In the genomic region with DNA sequence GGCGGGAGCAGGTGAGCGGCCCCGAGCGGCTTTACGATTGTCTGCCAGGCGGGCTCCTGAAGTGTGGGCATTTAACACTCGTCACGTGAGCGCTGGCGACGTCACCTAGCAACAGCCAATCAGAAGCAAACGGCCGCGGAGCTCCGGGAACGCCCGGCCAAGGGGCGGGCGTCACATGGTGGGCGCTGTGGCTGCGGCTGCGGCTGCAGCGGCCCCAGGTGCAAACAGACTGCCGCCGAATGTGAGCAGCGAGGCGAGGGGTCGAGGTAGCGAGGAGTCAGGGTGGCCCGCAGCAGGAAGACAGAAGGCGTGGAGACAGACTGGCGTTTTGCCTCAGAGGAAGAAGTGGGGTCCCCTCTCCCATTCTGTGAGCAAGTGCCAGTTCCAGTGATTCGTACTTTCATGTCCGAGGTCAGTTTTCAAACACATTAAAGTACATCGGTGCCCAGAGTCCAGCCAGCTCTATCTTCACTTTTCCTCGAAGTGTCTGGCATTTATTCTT, we compare ENCODE assay signal across 8 cellular contexts. TPM values are rescaled to one million over a fixed set of nuclear protein-coding genes. Genes with fewer than 3 reads are reported as not detected.
DNase-seq lines count a peak whose midpoint lies in the region; ATAC-seq, FAIRE-seq and TF ChIP-seq lines count a peak whose summit lies in the region.

A gene (minus strand): TSS at position 43 of the 502 bp plus-strand sequence. CDS start 362 bp downstream, outside the sequence.

- TF ChIP-seq EP300 in ovary (IDR thresholded peaks at IDR 0.05) = no peak

- H3K9me3 ChIP-seq in ovary = no peaks in the 10 kb centered on the region

- in situ Hi-C loops in KBM-7 (cut with MboI; ENCODE audit: low pct_unique_long_range_greater_than_20kb, low sequenced_read_pairs) = loop anchor here (25.0 kb wide), 2 partner anchors 391 to 516 kb away; no protein-coding TSS in a partner anchor

- H3K27ac Mint-ChIP-seq in activated naive CD4-positive, alpha-beta T cell treated with anti-CD3 and anti-CD28 coated beads for 36 hours = peak within 1 kb of the TSS; percentile 24
- H3K27ac Mint-ChIP-seq in glutamatergic neuron (ENCODE audit: unreplicated experiment) = peak within 1 kb of the TSS; percentile 88

- peaks cover 71% of the 10 kb centered on the region for H3K27me3 Mint-ChIP-seq in activated naive CD4-positive, alpha-beta T cell treated with anti-CD3 and anti-CD28 coated beads for 36 hours (ENCODE audit: low read depth)
- peaks cover 33% of the 10 kb centered on the region for H3K27me3 Mint-ChIP-seq in glutamatergic neuron (ENCODE audit: unreplicated experiment)

- H3K36me3 Mint-ChIP-seq in activated naive CD4-positive, alpha-beta T cell treated with anti-CD3 and anti-CD28 coated beads for 36 hours (ENCODE audit: low read depth) = no peaks in the 10 kb centered on the region
- H3K36me3 Mint-ChIP-seq in glutamatergic neuron (ENCODE audit: unreplicated experiment) = no peaks in the 10 kb centered on the region

- no peaks in the 10 kb centered on the region for H3K9me3 Mint-ChIP-seq in activated naive CD4-positive, alpha-beta T cell treated with anti-CD3 and anti-CD28 coated beads for 36 hours
- H3K9me3 Mint-ChIP-seq in glutamatergic neuron (ENCODE audit: unreplicated experiment) = peaks cover 16% of the 10 kb centered on the region

- H3K4me3 ChIP-seq in ovary = peak within 1 kb of the TSS; percentile 40

- TF ChIP-seq CTCF in glutamatergic neuron (IDR thresholded peaks at IDR 0.05; ENCODE audit: partially characterized antibody, unreplicated experiment) (no peak), ovary (IDR thresholded peaks at IDR 0.05) (no peak)

- H3K4me1 Mint-ChIP-seq in activated naive CD4-positive, alpha-beta T cell treated with anti-CD3 and anti-CD28 coated beads for 36 hours (ENCODE audit: low read depth) = peaks cover 50% of the 10 kb centered on the region
- peaks cover 18% of the 10 kb centered on the region for H3K4me1 Mint-ChIP-seq in glutamatergic neuron (ENCODE audit: low read depth, unreplicated experiment)

- WGBS in ovary, 3 donors = 2 to 3% (median 2%) methylated on average over 28 to 36 of the region's 36 CpGs

- FAIRE-seq in RCC 7860 (lab: Jason Lieb, UNC) = no peak

- H3K27me3 ChIP-seq in ovary = peaks cover 20% of the 10 kb centered on the region

- no peak within 1 kb of the TSS for H3K27ac ChIP-seq in ovary

- peak; percentile 97 for DNase-seq in ELR (ENCODE audit: low read depth)
- peak; percentile 96 for DNase-seq in KBM-7
- peak; percentile 89 for DNase-seq in RCC 7860 (ENCODE audit: low spot score)
- DNase-seq in activated naive CD4-positive, alpha-beta T cell treated with anti-CD3 and anti-CD28 coated beads for 36 hours = peak; percentile 74
- DNase-seq in glutamatergic neuron = peak; percentile 94
- DNase-seq in ovary = peak; percentile 62 to 83 (median 68)
- no peak for DNase-seq in cortex of kidney (lab: John Stamatoyannopoulos, UW)

- CTCF ChIA-PET in activated naive CD4-positive, alpha-beta T cell treated with anti-CD3 and anti-CD28 coated beads for 36 hours (lab: Charles Lee) = interaction anchor here (0.7 to 3.2 kb wide), 12 partner anchors 10 to 415 kb away, joined by 3 to 24 read pairs (median 4); a partner anchor contains a TSS

- peak within 1 kb of the TSS; percentile 76 for H3K4me3 Mint-ChIP-seq in activated naive CD4-positive, alpha-beta T cell treated with anti-CD3 and anti-CD28 coated beads for 36 hours
- peak within 1 kb of the TSS; percentile 92 for H3K4me3 Mint-ChIP-seq in glutamatergic neuron (ENCODE audit: unreplicated experiment)

- peaks cover 13% of the 10 kb centered on the region for H3K4me1 ChIP-seq in ovary (ENCODE audit: insufficient read depth)

- peak; percentile 65 for ATAC-seq in GM21786 (IDR thresholded peaks at IDR 0.05; ENCODE audit: unreplicated experiment)

- intact Hi-C loops in activated naive CD4-positive, alpha-beta T cell treated with anti-CD3 and anti-CD28 coated beads for 36 hours (cut with micrococcal nuclease) = loop anchor here (1.0 to 10.0 kb wide), 16 partner anchors 8 to 1174 kb away; a partner anchor contains a TSS
- intact Hi-C loops in ovary (cut with DNase I) = loop anchor here (2.0 to 10.0 kb wide), 5 partner anchors 290 to 528 kb away; no protein-coding TSS in a partner anchor

- TF ChIP-seq POLR2A in ovary (IDR thresholded peaks at IDR 0.05) = no peak

- H3K36me3 ChIP-seq in ovary = no peaks in the 10 kb centered on the region

RNA-seq across cellular contexts. Expression of the gene that starts here (rescaled TPM):
- total RNA-seq in activated naive CD4-positive, alpha-beta T cell treated with anti-CD3 and anti-CD28 coated beads for 36 hours = not detected
- 1.4 TPM for total RNA-seq in glutamatergic neuron (ENCODE audit: unreplicated experiment)
- total RNA-seq in ovary = under 1 TPM in 1 of 7 donors, not detected in 6; 0.12 TPM
- not detected for polyA plus RNA-seq in ovary

Comparison
In these comparisons a context has a peak if more than half of its experiments do, and no peak if none do; other contexts are left out.
1. Peak in DNase-seq in activated naive CD4-positive, alpha-beta T cell treated with anti-CD3 and anti-CD28 coated beads for 36 hours; RNA of the gene not detected or under 1 TPM.
2. Peak in DNase-seq and H3K4me3 ChIP-seq in ovary; RNA of the gene not detected or under 1 TPM.